1 cellular context compared by ENCODE assay signal in genomic region chr11:69905611-69906452, GRCh38.
TF ChIP-seq lines count a peak whose summit lies in the region.

No MANE protein-coding gene starts in this region.

TF ChIP-seq in HCT116, 20 proteins besides CTCF, POLR2A, EP300 and RAD21 (continued from another document):
- TF ChIP-seq YY1 (IDR thresholded peaks at IDR 0.05; ENCODE audit: extremely low read depth, insufficient replicate concordance, low read depth, low read length) (no peak), EZH2 (IDR thresholded peaks at IDR 0.05) (no peak), ELF1 (IDR thresholded peaks at IDR 0.05; ENCODE audit: borderline replicate concordance, low read depth) (no peak), EGR1 (IDR thresholded peaks at IDR 0.05; ENCODE audit: low read depth) (no peak), MAX (IDR thresholded peaks at IDR 0.05) (no peak), ZNF274 (IDR thresholded peaks at IDR 0.05; ENCODE audit: low read depth, low read length) (no peak), EZH2phosphoT487 (IDR thresholded peaks at IDR 0.05; ENCODE audit: borderline replicate concordance) (no peak), ATF3 (IDR thresholded peaks at IDR 0.05) (no peak), CEBPB (IDR thresholded peaks at IDR 0.05; ENCODE audit: low read depth) (no peak), SP1 (IDR thresholded peaks at IDR 0.05; ENCODE audit: low read depth) (no peak), ZFX (IDR thresholded peaks at IDR 0.05) (no peak), SRF (IDR thresholded peaks at IDR 0.05; ENCODE audit: low read depth) (no peak), POLR2AphosphoS5 (IDR thresholded peaks at IDR 0.05; ENCODE audit: low read depth, low read length) (no peak), CBX3 (IDR thresholded peaks at IDR 0.05; ENCODE audit: low read depth) (no peak), TCF7L2 (IDR thresholded peaks at IDR 0.05; ENCODE audit: borderline replicate concordance, extremely low read depth, insufficient read depth, insufficient read length) (no peak), SIN3A (IDR thresholded peaks at IDR 0.05; ENCODE audit: low read depth) (no peak)
